23 cellular contexts compared by ENCODE assay signal in the genomic region with DNA sequence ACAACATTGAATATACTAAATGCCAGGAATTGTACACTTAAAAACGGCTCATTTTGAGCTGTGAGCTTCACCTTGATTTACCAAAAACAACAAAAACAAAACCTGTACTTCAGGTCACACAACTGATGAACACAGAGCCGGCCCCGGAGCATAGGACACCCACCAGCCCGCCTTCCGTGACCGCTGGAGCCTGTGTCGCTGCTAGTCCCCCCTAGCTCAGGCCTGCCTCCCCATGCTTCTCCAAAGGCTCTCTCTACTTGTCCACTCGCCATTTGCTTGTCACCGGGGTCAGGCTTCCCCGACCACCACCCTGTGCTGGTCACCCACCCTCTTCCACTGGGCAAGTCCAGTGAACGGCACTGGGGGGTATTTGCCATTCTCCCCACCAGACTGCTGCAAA.
DNase-seq lines count a peak whose midpoint lies in the region; FAIRE-seq and TF ChIP-seq lines count a peak whose summit lies in the region.
"Had no signal": no experiment of that assay in that cellular context is flagged by ENCODE, and none has a peak within 500 bp of the region (broad histone marks: within the 10 kb centered on the region; RNA-seq: fewer than 3 reads in every experiment).

No MANE protein-coding gene starts in this region.

- no peak overlapping the region for H4K5ac ChIP-seq in H1 (ENCODE audit: insufficient read length, low read depth, low read length)

- H3K9ac ChIP-seq in H1 (replicated peaks in 1 of 4; ENCODE audit: extremely low read depth in 1 of 4, low read depth in 3 of 4, low read length in 3 of 4) (no peak overlapping the region), neural progenitor cell (no peak overlapping the region)

- H4K20me1 ChIP-seq in H1 (replicated peaks in 1 of 2; ENCODE audit: control insufficient read depth in 1 of 2, insufficient read depth in 2 of 2, low read length in 2 of 2) (no peaks in the 10 kb centered on the region), neural progenitor cell (ENCODE audit: low read depth) (no peaks in the 10 kb centered on the region)

- peaks cover 2% of the 10 kb centered on the region for H3F3A ChIP-seq in neural progenitor cell (ENCODE audit: low read depth)

- H3K27me3 ChIP-seq in CD4-positive, alpha-beta memory T cell (ENCODE audit: insufficient read depth, low read length): no peaks in the 10 kb centered on the region
- 0 out of 7 replicates have a peak, but pooled peaks cover 0 to 1% (median 0%) of the 10 kb centered on the region in 4 experiments for H3K27me3 ChIP-seq in H1 (replicated peaks in 1 of 4; ENCODE audit: control insufficient read depth in 3 of 4, extremely low read depth in 1 of 4, insufficient read depth in 3 of 4, low read length in 3 of 4)
- H3K27me3 ChIP-seq in neural progenitor cell: no peaks in the 10 kb centered on the region
- H3K27me3 ChIP-seq in A673 (replicated peaks; ENCODE audit: insufficient read depth, low read depth, low read length, poor library complexity): no peaks in the 10 kb centered on the region
- H3K27me3 ChIP-seq: dorsolateral prefrontal cortex, suprapubic skin, uterus had no signal

- TF ChIP-seq EP300 in H1 (IDR thresholded peaks at IDR 0.05; ENCODE audit: borderline replicate concordance in 1 of 2, low read depth in 2 of 2, low read length in 2 of 2): no peak

- no peak overlapping the region for H3K4me3 Mint-ChIP-seq in activated T-cell treated with anti-CD3 and anti-CD28 coated beads, Interleukin-2, amount 50 U/mL, for 24 hours
- H3K4me3 Mint-ChIP-seq in CD4-positive, alpha-beta memory T cell: peak overlapping the region in 6 of 8 donors; percentile 17 to 85 (median 36)
- no peak overlapping the region for H3K4me3 Mint-ChIP-seq in neural progenitor cell
- H3K4me3 Mint-ChIP-seq: activated B cell treated with CpG ODN at 0.5 μM for 24 hours; activated CD8-positive, alpha-beta T cell treated with anti-CD3 and anti-CD28 coated beads for 36 hours; stimulated activated naive B cell treated with anti-CD40 and anti-IgM and Interleukin-4, amounts not matched to agents 10 μg/mL and 1 μg/mL and 100 μg/mL, for 72 hours had no signal

- no peaks in the 10 kb centered on the region for H3K79me1 ChIP-seq in H1 (ENCODE audit: low read depth, low read length)

- BruUV-seq in A673 (replicated peaks; lab: Mats Ljungman, UMichigan): no TSS peak

- no peak overlapping the region for H2BK15ac ChIP-seq in H1 (ENCODE audit: low read length)

- H3K18ac ChIP-seq in H1 (ENCODE audit: extremely low read depth, low read length): no peak overlapping the region

- peaks cover 72% of the 10 kb centered on the region for H3K4me1 ChIP-seq in CD4-positive, alpha-beta memory T cell (ENCODE audit: insufficient read depth, low read length)
- H3K4me1 ChIP-seq in H1 (replicated peaks in 1 of 4; ENCODE audit: control insufficient read depth in 3 of 4, insufficient read depth in 4 of 4, low read length in 3 of 4) (peaks cover 0 to 7% (median 0%) of the 10 kb centered on the region in 4 experiments; a peak in 2 of 7 replicates), neural progenitor cell (no peaks in the 10 kb centered on the region), A673 (ENCODE audit: insufficient read depth, low read length, poor library complexity, severe bottlenecking) (no peaks in the 10 kb centered on the region)
- H3K4me1 ChIP-seq: uterus had no signal

- H3K27me3 Mint-ChIP-seq in activated T-cell treated with anti-CD3 and anti-CD28 coated beads, Interleukin-2, amount 50 U/mL, for 24 hours: no peaks in the 10 kb centered on the region
- no peaks in the 10 kb centered on the region for H3K27me3 Mint-ChIP-seq in CD4-positive, alpha-beta memory T cell
- peaks cover 5% of the 10 kb centered on the region for H3K27me3 Mint-ChIP-seq in neural progenitor cell (ENCODE audit: insufficient read depth, low read depth)
- H3K27me3 Mint-ChIP-seq: activated CD8-positive, alpha-beta T cell treated with anti-CD3 and anti-CD28 coated beads for 36 hours had no signal

- no peaks in the 10 kb centered on the region for H3K36me3 ChIP-seq in CD4-positive, alpha-beta memory T cell (ENCODE audit: insufficient read depth, low read length)
- H3K36me3 ChIP-seq in H1 (ENCODE audit: control insufficient read depth in 2 of 4, insufficient read depth in 4 of 4, low read length in 3 of 4) (no peaks in the 10 kb centered on the region), neural progenitor cell (no peaks in the 10 kb centered on the region), A673 (ENCODE audit: insufficient read depth, low read length, poor library complexity, severe bottlenecking) (no peaks in the 10 kb centered on the region)
- H3K36me3 ChIP-seq: suprapubic skin, uterus had no signal

- no peak for DNase-seq in activated T-cell treated with anti-CD3 and anti-CD28 coated beads, Interleukin-2, amount 50 U/mL, for 24 hours
- DNase-seq in activated T-cell treated with anti-CD3 and anti-CD28 coated beads for 4 hours (no peak), H1 (ENCODE audit: low read depth in 1 of 2, low spot score in 2 of 2) (no peak), neural progenitor cell (ENCODE audit: low spot score) (no peak), NOMO-1 treated with DMSO at 0.1 percent for 48 hours (lab: John Stamatoyannopoulos, UW; ENCODE audit: unreplicated experiment) (no peak), A673 (ENCODE audit: low spot score) (no peak), GM10266 (ENCODE audit: extremely low spot score) (no peak)
- DNase-seq in CD4-positive, alpha-beta memory T cell: no peak
- DNase-seq: activated B cell treated with CpG ODN at 0.5 μM for 24 hours; activated CD8-positive, alpha-beta T cell treated with anti-CD3 and anti-CD28 coated beads for 36 hours; activated T-cell treated with anti-CD3 and anti-CD28 coated beads, Interleukin-2, amount 50 U/mL, for 1 hour; anterior cingulate cortex; head of caudate nucleus; IMR-90; NCI-H2081; NCI-H345; retina; stimulated activated CD4-positive, alpha-beta T cell treated with anti-CD3 and anti-CD28 coated beads, Interleukin-4, amount 100 ng/mL, for 1 hour; stimulated activated naive B cell treated with anti-CD40 and anti-IgM and Interleukin-4, amounts not matched to agents 10 μg/mL and 1 μg/mL and 100 μg/mL, for 72 hours; uterus had no signal

- intact Hi-C loops in CD4-positive, alpha-beta memory T cell (cut with micrococcal nuclease): loop anchor here (10.0 kb wide), 1 partner anchor 70 kb away; no protein-coding TSS in a partner anchor
- intact Hi-C loops in A673 (cut with micrococcal nuclease; ENCODE audit: unreplicated experiment): no loop called here

- H3K36me3 Mint-ChIP-seq in activated T-cell treated with anti-CD3 and anti-CD28 coated beads, Interleukin-2, amount 50 U/mL, for 24 hours (ENCODE audit: low read depth): no peaks in the 10 kb centered on the region
- no peaks in the 10 kb centered on the region for H3K36me3 Mint-ChIP-seq in CD4-positive, alpha-beta memory T cell
- no peaks in the 10 kb centered on the region for H3K36me3 Mint-ChIP-seq in neural progenitor cell
- H3K36me3 Mint-ChIP-seq: stimulated activated naive B cell treated with anti-CD40 and anti-IgM and Interleukin-4, amounts not matched to agents 10 μg/mL and 1 μg/mL and 100 μg/mL, for 72 hours had no signal

- peak overlapping the region; percentile 42 for H3K27ac ChIP-seq in CD4-positive, alpha-beta memory T cell (ENCODE audit: low read depth, low read length)
- no peak overlapping the region for H3K27ac ChIP-seq in H1 (ENCODE audit: low read depth, low read length)
- H3K27ac ChIP-seq in neural progenitor cell: no peak overlapping the region
- H3K27ac ChIP-seq in A673 (ENCODE audit: low read depth, low read length, poor library complexity, severe bottlenecking): no peak overlapping the region
- H3K27ac ChIP-seq: dorsolateral prefrontal cortex, epithelial cell of prostate, suprapubic skin, uterus had no signal

- H2BK5ac ChIP-seq in H1 (ENCODE audit: low read depth, low read length): no peak overlapping the region

- H3K4me2 ChIP-seq in H1 (ENCODE audit: insufficient read depth in 1 of 2, low read depth in 2 of 2, low read length in 2 of 2) (no peak overlapping the region), neural progenitor cell (no peak overlapping the region)

- H3K56ac ChIP-seq in H1 (replicated peaks; ENCODE audit: insufficient read length, low read depth, low read length): no peak overlapping the region

- no peaks in the 10 kb centered on the region for H3K9me3 Mint-ChIP-seq in activated T-cell treated with anti-CD3 and anti-CD28 coated beads, Interleukin-2, amount 50 U/mL, for 24 hours
- H3K9me3 Mint-ChIP-seq in CD4-positive, alpha-beta memory T cell: no peaks in the 10 kb centered on the region
- no peaks in the 10 kb centered on the region for H3K9me3 Mint-ChIP-seq in neural progenitor cell
- H3K9me3 Mint-ChIP-seq: activated B cell treated with CpG ODN at 0.5 μM for 24 hours; activated CD8-positive, alpha-beta T cell treated with anti-CD3 and anti-CD28 coated beads for 36 hours; stimulated activated naive B cell treated with anti-CD40 and anti-IgM and Interleukin-4, amounts not matched to agents 10 μg/mL and 1 μg/mL and 100 μg/mL, for 72 hours had no signal

- H3K14ac ChIP-seq in H1 (ENCODE audit: insufficient read length): no peak overlapping the region

- no peak overlapping the region for H3K4me3 ChIP-seq in CD4-positive, alpha-beta memory T cell (ENCODE audit: low read length in 2 of 2)
- no peak overlapping the region for H3K4me3 ChIP-seq in H1 (ENCODE audit: extremely low read depth in 1 of 4, insufficient read depth in 2 of 4, low read depth in 3 of 4, low read length in 4 of 4)
- no peak overlapping the region for H3K4me3 ChIP-seq in neural progenitor cell
- H3K4me3 ChIP-seq in A673 (ENCODE audit: low read depth, low read length, poor library complexity, severe bottlenecking): no peak overlapping the region
- H3K4me3 ChIP-seq: dorsolateral prefrontal cortex, suprapubic skin, uterus had no signal

- H2BK20ac ChIP-seq in H1 (ENCODE audit: low read length): no peak overlapping the region

- no peak overlapping the region for H4K8ac ChIP-seq in H1 (ENCODE audit: extremely low read depth, insufficient read depth, low read length)

- WGBS in H1 (ENCODE audit: extremely low coverage in 1 of 2, insufficient coverage in 1 of 2, insufficient read length in 1 of 2, insufficient replicate concordance in 2 of 2, low coverage in 1 of 2, low lambda C conversion rate in 2 of 2, missing lambda C conversion rate in 1 of 2), 2 experiments: 90% methylated on average over 11 of the region's 11 CpGs; no CpG with 5 or more reads in 1 of the 2 experiments

- no peak for TF ChIP-seq RAD21 in H1 (IDR thresholded peaks at IDR 0.05 in 1 of 2, conservative IDR thresholded peaks at IDR 0.05 in 1 of 2; ENCODE audit: low read depth in 2 of 2, low read length in 2 of 2)

- H2BK120ac ChIP-seq in H1 (replicated peaks; ENCODE audit: low read depth, low read length): no peak overlapping the region

- no peak overlapping the region for H2AFZ ChIP-seq in H1 (ENCODE audit: low read length)
- no peak overlapping the region for H2AFZ ChIP-seq in neural progenitor cell (replicated peaks)

- H3K23me2 ChIP-seq in H1 (ENCODE audit: low read depth, low read length): no peaks in the 10 kb centered on the region

- H3K9me3 ChIP-seq in CD4-positive, alpha-beta memory T cell (ENCODE audit: control insufficient read depth in 1 of 2, low read length in 2 of 2): no peaks in the 10 kb centered on the region
- H3K9me3 ChIP-seq in H1 (ENCODE audit: insufficient read depth in 2 of 2, low read depth in 1 of 2, low read length in 1 of 2) (no peaks in the 10 kb centered on the region), neural progenitor cell (ENCODE audit: low read depth) (no peaks in the 10 kb centered on the region), A673 (ENCODE audit: low read depth, low read length, poor library complexity, severe bottlenecking) (no peaks in the 10 kb centered on the region)
- H3K9me3 ChIP-seq: suprapubic skin, uterus had no signal

- H3K4ac ChIP-seq in H1 (replicated peaks; ENCODE audit: insufficient read length, low read depth, low read length): no peak overlapping the region

- H4K91ac ChIP-seq in H1 (replicated peaks; ENCODE audit: insufficient read length, low read length): no peak overlapping the region

- no peak for TF ChIP-seq CTCF in H1 (IDR thresholded peaks at IDR 0.05; ENCODE audit: control extremely low read depth in 1 of 3, insufficient read depth in 1 of 3, low read depth in 1 of 3, low read length in 3 of 3)
- no peak for TF ChIP-seq CTCF in neural progenitor cell (IDR thresholded peaks at IDR 0.05)
- TF ChIP-seq CTCF in A673 (conservative IDR thresholded peaks at IDR 0.05; ENCODE audit: low read depth, low read length): no peak
- no peak for TF ChIP-seq CTCF in GM10266 (IDR thresholded peaks at IDR 0.05; ENCODE audit: control insufficient read depth, insufficient read depth, low read depth, missing control alignments)

- peak overlapping the region; percentile 20 for H3K27ac Mint-ChIP-seq in activated T-cell treated with anti-CD3 and anti-CD28 coated beads, Interleukin-2, amount 50 U/mL, for 24 hours
- peak overlapping the region; percentile 80 to 97 (median 91) for H3K27ac Mint-ChIP-seq in CD4-positive, alpha-beta memory T cell
- peak overlapping the region; percentile 46 for H3K27ac Mint-ChIP-seq in neural progenitor cell
- H3K27ac Mint-ChIP-seq: activated B cell treated with CpG ODN at 0.5 μM for 24 hours; stimulated activated naive B cell treated with anti-CD40 and anti-IgM and Interleukin-4, amounts not matched to agents 10 μg/mL and 1 μg/mL and 100 μg/mL, for 72 hours had no signal

- CTCF ChIA-PET in CD4-positive, alpha-beta memory T cell (lab: Charles Lee; ENCODE audit: partially characterized antibody): interaction anchor here (0.7 to 1.0 kb wide), 2 partner anchors 15 to 31 kb away, joined by 3 to 4 read pairs; no protein-coding TSS in a partner anchor
- CTCF ChIA-PET in H1 (lab: Charles Lee; ENCODE audit: partially characterized antibody) (interaction anchor here (0.8 to 2.7 kb wide), 3 partner anchors 15 to 104 kb away, joined by 3 to 13 read pairs (median 4); no protein-coding TSS in a partner anchor), A673 (lab: Charles Lee) (no interaction called here)

- no peaks in the 10 kb centered on the region for H3K79me2 ChIP-seq in H1 (ENCODE audit: control insufficient read depth in 1 of 2, insufficient read depth in 2 of 2, low read length in 2 of 2)
- H3K79me2 ChIP-seq in neural progenitor cell (ENCODE audit: low read depth): no peaks in the 10 kb centered on the region

- no peak overlapping the region for H3K23ac ChIP-seq in H1 (ENCODE audit: insufficient read length)

- peaks cover 63% of the 10 kb centered on the region for H3K4me1 Mint-ChIP-seq in activated T-cell treated with anti-CD3 and anti-CD28 coated beads, Interleukin-2, amount 50 U/mL, for 24 hours (ENCODE audit: low read depth)
- H3K4me1 Mint-ChIP-seq in CD4-positive, alpha-beta memory T cell: peaks cover 32 to 65% (median 44%) of the 10 kb centered on the region in 4 donors
- peaks cover 5% of the 10 kb centered on the region for H3K4me1 Mint-ChIP-seq in neural progenitor cell

- no peak for TF ChIP-seq POLR2A in H1 (IDR thresholded peaks at IDR 0.05; ENCODE audit: control extremely low read depth in 1 of 2, low read depth in 2 of 2, low read length in 2 of 2)

- no peak overlapping the region for H2AK5ac ChIP-seq in H1 (ENCODE audit: low read depth, low read length)

- POLR2A ChIA-PET in CD4-positive, alpha-beta memory T cell (lab: Charles Lee; ENCODE audit: partially characterized antibody): interaction anchor here (1.7 to 8.2 kb wide), 7 partner anchors 11 to 113 kb away, joined by 7 to 94 read pairs (median 15); partner anchors contain the start of gene TNRC6C
- POLR2A ChIA-PET in H1 (lab: Charles Lee; ENCODE audit: partially characterized antibody): interaction anchor here (1.2 to 1.3 kb wide), 2 partner anchors 9 to 19 kb away, joined by 3 read pairs; no protein-coding TSS in a partner anchor
- POLR2A ChIA-PET in A673 (lab: Charles Lee; ENCODE audit: low non-redundant PET): no interaction called here

- peak overlapping the region; percentile 39; the same call in 1 of the 2 replicates for H2BK12ac ChIP-seq in H1 (ENCODE audit: low read depth, low read length)

- FAIRE-seq in H1 (lab: Jason Lieb, UNC): no peak

Comparison
In these comparisons a context has a peak if more than half of its experiments do, and no peak if none do; other contexts are left out.
1. H3K27ac Mint-ChIP-seq: peak in every context shown above with its lines; median percentile 91 in CD4-positive, alpha-beta memory T cell; 46 in neural progenitor cell; 20 in activated T-cell treated with anti-CD3 and anti-CD28 coated beads, Interleukin-2, amount 50 U/mL, for 24 hours.
2. H3K4me3 Mint-ChIP-seq: peak in CD4-positive, alpha-beta memory T cell (6 of 8); none in activated T-cell treated with anti-CD3 and anti-CD28 coated beads, Interleukin-2, amount 50 U/mL, for 24 hours (single experiment) and neural progenitor cell (single experiment).